8 cellular contexts compared by ENCODE assay signal in the genomic region with DNA sequence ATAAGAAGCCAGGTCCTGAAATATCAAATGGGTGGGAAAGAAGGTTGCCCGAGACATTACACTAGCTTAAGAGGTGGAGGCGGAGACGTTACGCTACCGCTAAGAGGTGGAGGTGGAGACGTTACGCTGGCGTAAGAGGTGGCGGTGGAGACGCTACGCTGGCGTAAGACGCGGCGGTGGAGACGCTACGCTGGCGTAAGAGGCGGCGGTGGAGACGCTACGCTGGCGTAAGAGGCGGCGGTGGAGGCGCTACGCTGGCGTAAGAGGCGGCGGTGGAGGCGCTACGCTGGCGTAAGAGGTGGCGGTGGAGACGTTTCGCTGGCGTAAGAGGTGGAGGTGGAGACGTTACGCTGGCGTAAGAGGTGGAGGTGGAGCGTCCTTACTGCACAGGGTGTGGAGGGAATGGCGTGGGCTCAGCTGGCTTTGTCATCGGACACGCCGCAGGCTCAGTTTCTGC. TPM values are rescaled to one million over a fixed set of nuclear protein-coding genes. Genes with fewer than 3 reads are reported as not detected.
DNase-seq lines count a peak whose midpoint lies in the region; ATAC-seq and TF ChIP-seq lines count a peak whose summit lies in the region.

No MANE protein-coding gene starts in this region.

- ATAC-seq in HG02759 (IDR thresholded peaks at IDR 0.05; ENCODE audit: unreplicated experiment): peak; percentile 62
- no peak for ATAC-seq in GM19351 (IDR thresholded peaks at IDR 0.05; ENCODE audit: unreplicated experiment)

- 56 to 81% methylated on average over 44 to 45 of the region's 45 CpGs for WGBS in lower leg skin, 2 donors

- intact Hi-C loops in lower leg skin (cut with DNase I; ENCODE audit: low total_unique reads): no loop called here

- no peak overlapping the region for H3K4me3 ChIP-seq in lower leg skin (ENCODE audit: low read depth, poor library complexity, severe bottlenecking)

- no peak for TF ChIP-seq CTCF in lower leg skin (IDR thresholded peaks at IDR 0.05)

- no peak for TF ChIP-seq POLR2A in lower leg skin (IDR thresholded peaks at IDR 0.05)

- DNase-seq in CD1c-positive myeloid dendritic cell (ENCODE audit: extremely low spot score) (peak; percentile 65), lower leg skin (ENCODE audit: low spot score in 2 of 2) (peak; percentile 21 to 84), globus pallidus (ENCODE audit: low spot score) (no peak), iPS-NIHi7 (ENCODE audit: extremely low spot score) (no peak), GF-D8 (lab: John Stamatoyannopoulos, UW) (no peak)
- DNase-seq in activated CD4-positive, CD25-positive, alpha-beta regulatory T cell treated with anti-CD3 and anti-CD28 coated beads, Interleukin-2, amount 50 U/mL, for 72 hours: peak; percentile 74

RNA-seq across cellular contexts. Expression of a gene that starts 12.8 kb away (rescaled TPM):
- total RNA-seq in lower leg skin: 10 to 100 TPM in 1 of 4 donors, 1 to 10 TPM in 3; 4.3 to 14.7 (median 4.8) TPM

RNA-seq across cellular contexts. Expression of a gene that starts 23.2 kb away (rescaled TPM):
- under 1 TPM in 1 of 4 donors, not detected in 3; 0.26 TPM for total RNA-seq in lower leg skin

Comparison
In these comparisons a context has a peak if more than half of its experiments do, and no peak if none do; other contexts are left out.
1. DNase-seq: peak in CD1c-positive myeloid dendritic cell (single experiment), activated CD4-positive, CD25-positive, alpha-beta regulatory T cell treated with anti-CD3 and anti-CD28 coated beads, Interleukin-2, amount 50 U/mL, for 72 hours (single experiment) and lower leg skin (2 of 2); none in globus pallidus (single experiment), iPS-NIHi7 (single experiment) and GF-D8 (single experiment).